8 cellular contexts compared by ENCODE assay signal in genomic region chr22:20313306-20314077, GRCh38. TPM values are rescaled to one million over a fixed set of nuclear protein-coding genes. Genes with fewer than 3 reads are reported as not detected.
DNase-seq lines count a peak whose midpoint lies in the region; ATAC-seq and TF ChIP-seq lines count a peak whose summit lies in the region.
"Not testable (repeated sequence)": the region's sequence is repeated elsewhere in the genome, so short reads cannot be mapped to it uniquely, and the experiment has no call there.

No MANE protein-coding gene starts in this region.

- POLR2A ChIA-PET in BJ (lab: Charles Lee); activated naive CD8-positive, alpha-beta T cell treated with anti-CD3 and anti-CD28 coated beads, Interleukin-2, amount 10 ng/mL, durations not matched to agents 7 days and 5 days (lab: Charles Lee): not testable (repeated sequence)

- H3K4me3 ChIP-seq in BJ (ENCODE audit: low read depth, low read length); MG63; endodermal cell (ENCODE audit: low read length); kidney epithelial cell (ENCODE audit: low read depth, low read length); stomach: not testable (repeated sequence)

- H3K9me3 Mint-ChIP-seq in activated naive CD8-positive, alpha-beta T cell treated with anti-CD3 and anti-CD28 coated beads, Interleukin-2, amount 10 ng/mL, durations not matched to agents 7 days and 5 days; endodermal cell; neural crest cell: not testable (repeated sequence)

- H3K36me3 ChIP-seq in BJ (ENCODE audit: control insufficient read depth, insufficient read depth, low read length); MG63; endodermal cell (ENCODE audit: control insufficient read depth, insufficient read depth, low read length); kidney epithelial cell (ENCODE audit: control insufficient read depth, insufficient read depth, low read length): not testable (repeated sequence)
- H3K36me3 ChIP-seq in stomach: peaks cover 0 to 32% (median 12%) of the 10 kb centered on the region in 4 donors

- peaks cover 11% of the 10 kb centered on the region for H3K4me1 Mint-ChIP-seq in activated naive CD8-positive, alpha-beta T cell treated with anti-CD3 and anti-CD28 coated beads, Interleukin-2, amount 10 ng/mL, durations not matched to agents 7 days and 5 days
- not testable (repeated sequence) for H3K4me1 Mint-ChIP-seq in endodermal cell
- H3K4me1 Mint-ChIP-seq in neural crest cell: peaks cover 18% of the 10 kb centered on the region

- TF ChIP-seq EP300 in stomach (IDR thresholded peaks at IDR 0.05): not testable (repeated sequence)

- DNase-seq in BJ (ENCODE audit: low read depth); kidney epithelial cell (ENCODE audit: low read depth); neural crest cell (ENCODE audit: low read depth, low spot score): not testable (repeated sequence)
- DNase-seq in MG63: peak; percentile 47
- DNase-seq in activated CD4-positive, CD25-positive, alpha-beta regulatory T cell treated with anti-CD3 and anti-CD28 coated beads, Interleukin-2, amount 50 U/mL, for 72 hours: peak; percentile 27
- peak; percentile 26 for DNase-seq in activated naive CD8-positive, alpha-beta T cell treated with anti-CD3 and anti-CD28 coated beads, Interleukin-2, amount 10 ng/mL, durations not matched to agents 7 days and 5 days
- DNase-seq in endodermal cell: peak; percentile 69
- peak; percentile 19 for DNase-seq in stomach

- H3K4me1 ChIP-seq in endodermal cell (ENCODE audit: control insufficient read depth, insufficient read depth, low read length): not testable (repeated sequence)
- H3K4me1 ChIP-seq in stomach: peaks cover under 1 to 29% (median 11%) of the 10 kb centered on the region in 4 donors

- TF ChIP-seq CTCF in BJ (IDR thresholded peaks at IDR 0.05; ENCODE audit: insufficient read depth, low read depth, low read length) (0 out of 2 replicates have a peak, but pooled peaks have one; percentile 5), endodermal cell (conservative IDR thresholded peaks at IDR 0.05) (peak; percentile 59), kidney epithelial cell (IDR thresholded peaks at IDR 0.05; ENCODE audit: insufficient read depth, low read length, poor library complexity, severe bottlenecking) (peak; percentile 5), neural crest cell (conservative IDR thresholded peaks at IDR 0.05) (peak; percentile 30)
- TF ChIP-seq CTCF in stomach (IDR thresholded peaks at IDR 0.05): not testable (repeated sequence)

- not testable (repeated sequence) for H3K36me3 Mint-ChIP-seq in activated naive CD8-positive, alpha-beta T cell treated with anti-CD3 and anti-CD28 coated beads, Interleukin-2, amount 10 ng/mL, durations not matched to agents 7 days and 5 days; endodermal cell (ENCODE audit: low read depth); neural crest cell (ENCODE audit: low read depth)

- CTCF ChIA-PET in BJ (lab: Yijun Ruan, JAX): interaction anchor here (1.1 kb wide), 1 partner anchor 9 kb away, joined by 3 read pairs; no protein-coding TSS in a partner anchor

- not testable (repeated sequence) for TF ChIP-seq POLR2A in stomach (IDR thresholded peaks at IDR 0.05)

- intact Hi-C loops in stomach (cut with DNase I; ENCODE audit: low total_unique reads): not testable (repeated sequence)

- 60 to 87% methylated on average over 1 to 6 of the region's 11 CpGs for WGBS in endodermal cell (ENCODE audit: insufficient coverage in 1 of 2, insufficient read length in 1 of 2), 2 experiments
- WGBS in stomach, 5 donors: 77 to 85% (median 82%) methylated on average over 4 to 8 of the region's 11 CpGs; no CpG with 5 or more reads in 1 of the 5 donors

- not testable (repeated sequence) for H3K27ac ChIP-seq in endodermal cell (ENCODE audit: low read depth, low read length); stomach

- not testable (repeated sequence) for H3K27me3 Mint-ChIP-seq in activated naive CD8-positive, alpha-beta T cell treated with anti-CD3 and anti-CD28 coated beads, Interleukin-2, amount 10 ng/mL, durations not matched to agents 7 days and 5 days; endodermal cell (ENCODE audit: insufficient read depth); neural crest cell (ENCODE audit: low read depth)

- not testable (repeated sequence) for H3K27ac Mint-ChIP-seq in activated naive CD8-positive, alpha-beta T cell treated with anti-CD3 and anti-CD28 coated beads, Interleukin-2, amount 10 ng/mL, durations not matched to agents 7 days and 5 days; endodermal cell; neural crest cell (ENCODE audit: unreplicated experiment)

- not testable (repeated sequence) for H3K4me3 Mint-ChIP-seq in activated naive CD8-positive, alpha-beta T cell treated with anti-CD3 and anti-CD28 coated beads, Interleukin-2, amount 10 ng/mL, durations not matched to agents 7 days and 5 days; endodermal cell; neural crest cell

- H3K9ac ChIP-seq in endodermal cell (ENCODE audit: extremely low read depth, low read length, poor library complexity, severe bottlenecking): not testable (repeated sequence)

- not testable (repeated sequence) for H3K27me3 ChIP-seq in BJ (ENCODE audit: control insufficient read depth, insufficient read depth, low read length); MG63; endodermal cell (ENCODE audit: control insufficient read depth, insufficient read depth, low read length, poor library complexity, severe bottlenecking); kidney epithelial cell (ENCODE audit: control insufficient read depth, insufficient read depth, low read length); stomach

- not testable (repeated sequence) for ATAC-seq in activated naive CD8-positive, alpha-beta T cell treated with anti-CD3 and anti-CD28 coated beads, Interleukin-2, amount 10 ng/mL, durations not matched to agents 7 days and 5 days (ENCODE audit: low read depth)

- H3K9me3 ChIP-seq in MG63; endodermal cell (ENCODE audit: control insufficient read depth, low read length); stomach: not testable (repeated sequence)

RNA-seq across cellular contexts. Expression of gene DGCR6L, which starts 6.4 kb away (rescaled TPM):
- 38.9 and 65.8 TPM in 2 replicates for polyA plus RNA-seq in BJ (2011; rRNA removed)
- 19.9 and 21.3 TPM in 2 replicates for polyA minus RNA-seq in BJ (2011; rRNA and poly(A)+ RNA removed)
- 82.0 and 82.5 TPM in 2 replicates for total RNA-seq in MG63 (2014; rRNA removed; shearing (Covaris generic); ENCODE audit: low replicate concordance)
- total RNA-seq in activated naive CD8-positive, alpha-beta T cell treated with anti-CD3 and anti-CD28 coated beads, Interleukin-2, amount 10 ng/mL, durations not matched to agents 7 days and 5 days: 10 to 100 TPM; 39.7 to 45.7 TPM
- 10 to 100 TPM; 51.3 to 53.7 TPM for total RNA-seq in endodermal cell
- 47.1 TPM for polyA plus RNA-seq in endodermal cell (2013, experiment 1 of 2)
- 44.6 TPM for polyA plus RNA-seq in endodermal cell (2013, experiment 2 of 2)
- total RNA-seq in kidney epithelial cell: 83.5 and 100 TPM in 2 replicates
- 52.1 and 58.7 TPM in 2 replicates for total RNA-seq in neural crest cell
- 100 to 1,000 TPM in 1 of 5 donors, 10 to 100 TPM in 4; 21.4 to 148 (median 46.1) TPM for total RNA-seq in stomach
- 10 to 100 TPM; 81.5 to 88.3 (median 83.3) TPM for polyA plus RNA-seq in stomach

RNA-seq across cellular contexts. Expression of gene RTN4R, which starts 45.4 kb away (rescaled TPM):
- polyA plus RNA-seq in BJ (2011; rRNA removed) (0.40 and 0.77 TPM in 2 replicates), stomach (1 to 10 TPM; 1.4 to 2.2 (median 2.0) TPM)
- 0.28 and 0.41 TPM in 2 replicates for polyA minus RNA-seq in BJ (2011; rRNA and poly(A)+ RNA removed)
- total RNA-seq in MG63 (2014; rRNA removed; shearing (Covaris generic); ENCODE audit: low replicate concordance): 0.10 and 5.7 TPM in 2 replicates
- 1 to 10 TPM; 5.7 to 6.1 TPM for total RNA-seq in activated naive CD8-positive, alpha-beta T cell treated with anti-CD3 and anti-CD28 coated beads, Interleukin-2, amount 10 ng/mL, durations not matched to agents 7 days and 5 days
- total RNA-seq in endodermal cell (10 to 100 TPM; 12.8 to 17.7 TPM), kidney epithelial cell (18.2 and 22.9 TPM in 2 replicates), neural crest cell (17.9 and 19.0 TPM in 2 replicates), stomach (1 to 10 TPM in 1 of 5 donors, under 1 TPM in 1, not detected in 3; 0.92 to 1.7 TPM)
- polyA plus RNA-seq in endodermal cell (2013, experiment 1 of 2): 28.2 TPM
- 24.1 TPM for polyA plus RNA-seq in endodermal cell (2013, experiment 2 of 2)
